Comparison of ENCODE assay signal across 1 cellular context in genomic region chr12:92034858-92035401, GRCh38.
TF ChIP-seq lines count a peak whose summit lies in the region.

No MANE protein-coding gene starts in this region.

TF ChIP-seq in HepG2, 621 proteins besides CTCF, POLR2A, EP300 and RAD21 (continued from another document and continues in another):
- TF ChIP-seq, protein P1, sequence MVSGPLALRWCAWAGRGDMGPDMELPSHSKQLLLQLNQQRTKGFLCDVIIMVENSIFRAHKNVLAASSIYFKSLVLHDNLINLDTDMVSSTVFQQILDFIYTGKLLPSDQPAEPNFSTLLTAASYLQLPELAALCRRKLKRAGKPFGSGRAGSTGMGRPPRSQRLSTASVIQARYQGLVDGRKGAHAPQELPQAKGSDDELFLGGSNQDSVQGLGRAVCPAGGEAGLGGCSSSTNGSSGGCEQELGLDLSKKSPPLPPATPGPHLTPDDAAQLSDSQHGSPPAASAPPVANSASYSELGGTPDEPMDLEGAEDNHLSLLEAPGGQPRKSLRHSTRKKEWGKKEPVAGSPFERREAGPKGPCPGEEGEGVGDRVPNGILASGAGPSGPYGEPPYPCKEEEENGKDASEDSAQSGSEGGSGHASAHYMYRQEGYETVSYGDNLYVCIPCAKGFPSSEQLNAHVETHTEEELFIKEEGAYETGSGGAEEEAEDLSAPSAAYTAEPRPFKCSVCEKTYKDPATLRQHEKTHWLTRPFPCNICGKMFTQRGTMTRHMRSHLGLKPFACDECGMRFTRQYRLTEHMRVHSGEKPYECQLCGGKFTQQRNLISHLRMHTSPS (CRISPR knock-in tag; IDR thresholded peaks at IDR 0.05; ENCODE audit: low read depth): peak; percentile 53; the same call in 1 of the 2 replicates
- TF ChIP-seq LBX2 (CRISPR knock-in tag; IDR thresholded peaks at IDR 0.05; ENCODE audit: borderline replicate concordance) (no peak), HNRNPLL (IDR thresholded peaks at IDR 0.05; ENCODE audit: low read depth, low read length, poor library complexity, severe bottlenecking) (no peak), CC2D1A (CRISPR knock-in tag; IDR thresholded peaks at IDR 0.05) (no peak), MYNN (CRISPR knock-in tag; IDR thresholded peaks at IDR 0.05; ENCODE audit: low read depth) (no peak; the same call in 1 of the 2 replicates), MIER2 (CRISPR knock-in tag; IDR thresholded peaks at IDR 0.05) (no peak), ZFP82 (CRISPR knock-in tag; IDR thresholded peaks at IDR 0.05; ENCODE audit: borderline replicate concordance) (no peak), ZNF264 (CRISPR knock-in tag; IDR thresholded peaks at IDR 0.05) (no peak), KDM6A (CRISPR knock-in tag; IDR thresholded peaks at IDR 0.05; ENCODE audit: low read depth) (0 out of 2 replicates have a peak, but pooled peaks have one; percentile 22), UBTF (CRISPR knock-in tag; IDR thresholded peaks at IDR 0.05) (no peak), ZNF317 (CRISPR knock-in tag; IDR thresholded peaks at IDR 0.05) (no peak), GATA4 (IDR thresholded peaks at IDR 0.05; ENCODE audit: borderline replicate concordance, low read depth) (no peak), ATRX (CRISPR knock-in tag; IDR thresholded peaks at IDR 0.05; ENCODE audit: borderline replicate concordance) (no peak), MEIS1 (CRISPR knock-in tag; IDR thresholded peaks at IDR 0.05; ENCODE audit: borderline replicate concordance) (0 out of 2 replicates have a peak, but pooled peaks have one; percentile 61), HOXA9 (CRISPR knock-in tag; IDR thresholded peaks at IDR 0.05; ENCODE audit: borderline replicate concordance) (peak; percentile 48; the same call in 1 of the 2 replicates), RARA (CRISPR knock-in tag; IDR thresholded peaks at IDR 0.05) (peak; percentile 25; the same call in 1 of the 2 replicates), ZNF674 (CRISPR knock-in tag; IDR thresholded peaks at IDR 0.05; ENCODE audit: low read depth) (no peak), ZNF138 (CRISPR knock-in tag; IDR thresholded peaks at IDR 0.05; ENCODE audit: low read depth) (no peak), RERE (CRISPR knock-in tag; IDR thresholded peaks at IDR 0.05; ENCODE audit: low read depth) (0 out of 2 replicates have a peak, but pooled peaks have one; percentile 37), MIXL1 (CRISPR knock-in tag; IDR thresholded peaks at IDR 0.05) (no peak), BCL3 (CRISPR knock-in tag; IDR thresholded peaks at IDR 0.05) (no peak), AGO2 (optimal IDR thresholded peaks at IDR 0.05; ENCODE audit: low read depth, low read length) (no peak), SNAPC2 (CRISPR knock-in tag; IDR thresholded peaks at IDR 0.05) (0 out of 2 replicates have a peak, but pooled peaks have one; percentile 61), SOX5 (CRISPR knock-in tag; IDR thresholded peaks at IDR 0.05; ENCODE audit: borderline replicate concordance) (peak; percentile 57; the same call in 1 of the 2 replicates), RCOR2 (CRISPR knock-in tag; IDR thresholded peaks at IDR 0.05) (no peak), ZNF20 (CRISPR knock-in tag; IDR thresholded peaks at IDR 0.05) (no peak), DNMT1 (CRISPR knock-in tag; IDR thresholded peaks at IDR 0.05) (no peak), CREM (IDR thresholded peaks at IDR 0.05) (no peak), CREM (CRISPR knock-in tag; IDR thresholded peaks at IDR 0.05) (no peak), CCAR2 (optimal IDR thresholded peaks at IDR 0.05; ENCODE audit: low read depth, low read length) (no peak), POGZ (CRISPR knock-in tag; IDR thresholded peaks at IDR 0.05) (peak; percentile 56; the same call in 1 of the 2 replicates), ZKSCAN8 (CRISPR knock-in tag; IDR thresholded peaks at IDR 0.05; ENCODE audit: borderline replicate concordance) (peak; percentile 98), HOXA7 (CRISPR knock-in tag; IDR thresholded peaks at IDR 0.05) (no peak), RBFOX2 (IDR thresholded peaks at IDR 0.05; ENCODE audit: low read depth, low read length) (no peak), BORCS8-MEF2B (CRISPR knock-in tag; IDR thresholded peaks at IDR 0.05) (0 out of 2 replicates have a peak, but pooled peaks have one; percentile 20), ZNF431 (CRISPR knock-in tag; IDR thresholded peaks at IDR 0.05; ENCODE audit: borderline replicate concordance, low read depth) (0 out of 2 replicates have a peak, but pooled peaks have one; percentile 25), NR3C1 (CRISPR knock-in tag; IDR thresholded peaks at IDR 0.05) (no peak), ZMYM3 (CRISPR knock-in tag; IDR thresholded peaks at IDR 0.05) (peak; percentile 54; the same call in 1 of the 2 replicates), RORA (CRISPR knock-in tag; IDR thresholded peaks at IDR 0.05) (no peak), ZNF614 (CRISPR knock-in tag; IDR thresholded peaks at IDR 0.05; ENCODE audit: borderline replicate concordance) (0 out of 2 replicates have a peak, but pooled peaks have one; percentile 74), SKI (IDR thresholded peaks at IDR 0.05; ENCODE audit: partially characterized antibody) (no peak), ZBTB42 (CRISPR knock-in tag; IDR thresholded peaks at IDR 0.05) (0 out of 2 replicates have a peak, but pooled peaks have one; percentile 42), ZNF703 (CRISPR knock-in tag; IDR thresholded peaks at IDR 0.05; ENCODE audit: borderline replicate concordance) (no peak), ZNF160 (CRISPR knock-in tag; IDR thresholded peaks at IDR 0.05) (no peak), ZNF788 (CRISPR knock-in tag; IDR thresholded peaks at IDR 0.05; ENCODE audit: borderline replicate concordance) (peak; percentile 62; the same call in 1 of the 2 replicates), RBAK (CRISPR knock-in tag; IDR thresholded peaks at IDR 0.05) (peak; percentile 30; the same call in 1 of the 2 replicates), THAP11 (CRISPR knock-in tag; IDR thresholded peaks at IDR 0.05) (peak; percentile 47; the same call in 1 of the 2 replicates), ARNT2 (CRISPR knock-in tag; IDR thresholded peaks at IDR 0.05; ENCODE audit: low read depth) (peak; percentile 55; the same call in 1 of the 2 replicates), ZNF263 (CRISPR knock-in tag; IDR thresholded peaks at IDR 0.05) (no peak), ZNF143 (CRISPR knock-in tag; IDR thresholded peaks at IDR 0.05) (no peak), ZBTB25 (CRISPR knock-in tag; IDR thresholded peaks at IDR 0.05) (0 out of 2 replicates have a peak, but pooled peaks have one; percentile 25), SMAD1 (CRISPR knock-in tag; IDR thresholded peaks at IDR 0.05; ENCODE audit: borderline replicate concordance, low read depth) (no peak), SUZ12 (IDR thresholded peaks at IDR 0.05; ENCODE audit: low read depth, low read length) (no peak), ZNF678 (CRISPR knock-in tag; IDR thresholded peaks at IDR 0.05) (no peak)
- TF ChIP-seq, protein P2, sequence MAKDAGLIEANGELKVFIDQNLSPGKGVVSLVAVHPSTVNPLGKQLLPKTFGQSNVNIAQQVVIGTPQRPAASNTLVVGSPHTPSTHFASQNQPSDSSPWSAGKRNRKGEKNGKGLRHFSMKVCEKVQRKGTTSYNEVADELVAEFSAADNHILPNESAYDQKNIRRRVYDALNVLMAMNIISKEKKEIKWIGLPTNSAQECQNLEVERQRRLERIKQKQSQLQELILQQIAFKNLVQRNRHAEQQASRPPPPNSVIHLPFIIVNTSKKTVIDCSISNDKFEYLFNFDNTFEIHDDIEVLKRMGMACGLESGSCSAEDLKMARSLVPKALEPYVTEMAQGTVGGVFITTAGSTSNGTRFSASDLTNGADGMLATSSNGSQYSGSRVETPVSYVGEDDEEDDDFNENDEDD (CRISPR knock-in tag; IDR thresholded peaks at IDR 0.05; ENCODE audit: borderline replicate concordance): peak; percentile 72; the same call in 1 of the 2 replicates
- TF ChIP-seq, protein P3, sequence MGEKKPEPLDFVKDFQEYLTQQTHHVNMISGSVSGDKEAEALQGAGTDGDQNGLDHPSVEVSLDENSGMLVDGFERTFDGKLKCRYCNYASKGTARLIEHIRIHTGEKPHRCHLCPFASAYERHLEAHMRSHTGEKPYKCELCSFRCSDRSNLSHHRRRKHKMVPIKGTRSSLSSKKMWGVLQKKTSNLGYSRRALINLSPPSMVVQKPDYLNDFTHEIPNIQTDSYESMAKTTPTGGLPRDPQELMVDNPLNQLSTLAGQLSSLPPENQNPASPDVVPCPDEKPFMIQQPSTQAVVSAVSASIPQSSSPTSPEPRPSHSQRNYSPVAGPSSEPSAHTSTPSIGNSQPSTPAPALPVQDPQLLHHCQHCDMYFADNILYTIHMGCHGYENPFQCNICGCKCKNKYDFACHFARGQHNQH (CRISPR knock-in tag; IDR thresholded peaks at IDR 0.05): 0 out of 2 replicates have a peak, but pooled peaks have one; percentile 50
- TF ChIP-seq, protein P4, sequence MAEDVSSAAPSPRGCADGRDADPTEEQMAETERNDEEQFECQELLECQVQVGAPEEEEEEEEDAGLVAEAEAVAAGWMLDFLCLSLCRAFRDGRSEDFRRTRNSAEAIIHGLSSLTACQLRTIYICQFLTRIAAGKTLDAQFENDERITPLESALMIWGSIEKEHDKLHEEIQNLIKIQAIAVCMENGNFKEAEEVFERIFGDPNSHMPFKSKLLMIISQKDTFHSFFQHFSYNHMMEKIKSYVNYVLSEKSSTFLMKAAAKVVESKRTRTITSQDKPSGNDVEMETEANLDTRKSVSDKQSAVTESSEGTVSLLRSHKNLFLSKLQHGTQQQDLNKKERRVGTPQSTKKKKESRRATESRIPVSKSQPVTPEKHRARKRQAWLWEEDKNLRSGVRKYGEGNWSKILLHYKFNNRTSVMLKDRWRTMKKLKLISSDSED (CRISPR knock-in tag; IDR thresholded peaks at IDR 0.05): no peak
